25 cellular contexts compared by ENCODE assay signal in genomic region chr4:17670423-17670822, GRCh38.
"Had no signal": no experiment of that assay in that cellular context is flagged by ENCODE, and none has a peak within 500 bp of the region (broad histone marks: within the 10 kb centered on the region; RNA-seq: fewer than 3 reads in every experiment).

No MANE protein-coding gene starts in this region.

- DNase-seq: activated CD4-positive, alpha-beta T cell treated with anti-CD3 and anti-CD28 coated beads, Interleukin-2, amount 10 ng/mL, durations not matched to agents 24 days and 14 days; activated CD4-positive, alpha-beta T cell treated with anti-CD3 and anti-CD28 coated beads, Interleukin-2, amount 50 U/mL, for 4 hours; activated CD8-positive, alpha-beta T cell treated with anti-CD3 and anti-CD28 coated beads for 36 hours; activated gamma-delta T cell; activated naive CD4-positive, alpha-beta T cell treated with Interleukin-2 at 50 U/mL for 16 hours; activated naive CD8-positive, alpha-beta T cell treated with anti-CD3 and anti-CD28 coated beads, Interleukin-2, amount 10 ng/mL, durations not matched to agents 7 days and 5 days; activated T-cell treated with anti-CD3 and anti-CD28 coated beads, Interleukin-2, amount 50 U/mL, for 1 hour; amygdala; Karpas-422; KBM-7; NCI-H1105; NCI-H1417 treated with DMSO at 0.1 percent for 48 hours; NCI-H187 treated with DMSO at 0.1 percent for 48 hours; NCI-H2171 treated with DMSO at 0.1 percent for 48 hours; NCI-H2227 treated with DMSO at 0.1 percent for 48 hours; NCI-H446; NCI-H510A treated with DMSO at 0.1 percent for 48 hours; Right ventricle myocardium superior had no signal

- H3K27me3 ChIP-seq: ascending aorta, cardiac muscle cell had no signal

- H3K27ac Mint-ChIP-seq: activated CD4-positive, alpha-beta T cell treated with anti-CD3 and anti-CD28 coated beads, Interleukin-2, amount 10 ng/mL, durations not matched to agents 24 days and 14 days; activated CD8-positive, alpha-beta T cell treated with anti-CD3 and anti-CD28 coated beads for 36 hours; activated naive CD4-positive, alpha-beta T cell treated with anti-CD3 and anti-CD28 coated beads, Interleukin-2, amount 50 U/mL, for 24 hours; activated naive CD8-positive, alpha-beta T cell treated with anti-CD3 and anti-CD28 coated beads, Interleukin-2, amount 10 ng/mL, durations not matched to agents 7 days and 5 days; activated T-helper 2 cell treated with anti-CD3 and anti-CD28 coated beads, Interferon-gamma antibody, Interleukin-2, Interleukin-4, amounts not matched to agents 10 μg/mL and 5 μg/mL and 100 μg/mL, durations not matched to agents 14 hours and 24 hours and 36 hours; T-helper 1 cell treated with Interleukin-12 subunit alpha and Interleukin-12 subunit beta and Interleukin-4 antibody, amounts not matched to agents 30 μg/mL and 1 μg/mL, for 36 hours; T-helper 2 cell treated with Interferon-gamma antibody and Interleukin-4, amounts not matched to agents 5 μg/mL and 100 μg/mL, for 36 hours had no signal

- H3K36me3 ChIP-seq: ascending aorta, cardiac muscle cell had no signal

- H3K4me1 Mint-ChIP-seq: activated CD4-positive, alpha-beta T cell treated with anti-CD3 and anti-CD28 coated beads, Interleukin-2, amount 10 ng/mL, durations not matched to agents 24 days and 14 days; activated naive CD4-positive, alpha-beta T cell treated with anti-CD3 and anti-CD28 coated beads, Interleukin-2, amount 50 U/mL, for 24 hours; activated naive CD8-positive, alpha-beta T cell treated with anti-CD3 and anti-CD28 coated beads, Interleukin-2, amount 10 ng/mL, durations not matched to agents 7 days and 5 days; central memory CD8-positive, alpha-beta T cell had no signal

- H3K36me3 Mint-ChIP-seq: activated naive CD8-positive, alpha-beta T cell treated with anti-CD3 and anti-CD28 coated beads, Interleukin-2, amount 10 ng/mL, durations not matched to agents 7 days and 5 days had no signal

- H3K4me3 ChIP-seq: ascending aorta, cardiac muscle cell had no signal

- H3K4me1 ChIP-seq: ascending aorta had no signal

- H3K4me3 Mint-ChIP-seq: activated CD4-positive, alpha-beta T cell treated with anti-CD3 and anti-CD28 coated beads, Interleukin-2, amount 10 ng/mL, durations not matched to agents 24 days and 14 days; activated CD8-positive, alpha-beta T cell treated with anti-CD3 and anti-CD28 coated beads for 36 hours; activated naive CD4-positive, alpha-beta T cell treated with anti-CD3 and anti-CD28 coated beads, Interleukin-2, amount 50 U/mL, for 24 hours; activated naive CD8-positive, alpha-beta T cell treated with anti-CD3 and anti-CD28 coated beads, Interleukin-2, amount 10 ng/mL, durations not matched to agents 7 days and 5 days; central memory CD8-positive, alpha-beta T cell; T-helper 1 cell treated with Interleukin-12 subunit alpha and Interleukin-12 subunit beta and Interleukin-4 antibody, amounts not matched to agents 30 μg/mL and 1 μg/mL, for 36 hours; T-helper 2 cell treated with Interferon-gamma antibody and Interleukin-4, amounts not matched to agents 5 μg/mL and 100 μg/mL, for 36 hours had no signal

- ATAC-seq: activated CD8-positive, alpha-beta T cell treated with anti-CD3 and anti-CD28 coated beads for 36 hours had no signal

- H3K27ac ChIP-seq: ascending aorta, cardiac muscle cell had no signal
